15 cellular contexts compared by ENCODE assay signal in genomic region chr15:67140078-67140833, GRCh38.
DNase-seq lines count a peak whose midpoint lies in the region; TF ChIP-seq lines count a peak whose summit lies in the region.
"Had no signal": no experiment of that assay in that cellular context is flagged by ENCODE, and none has a peak within 500 bp of the region (broad histone marks: within the 10 kb centered on the region; RNA-seq: fewer than 3 reads in every experiment).

No MANE protein-coding gene starts in this region.

- no peaks in the 10 kb centered on the region for H3K9me3 ChIP-seq in H9 (ENCODE audit: control insufficient read depth, low read depth, low read length)
- H3K9me3 ChIP-seq in sigmoid colon = no peaks in the 10 kb centered on the region
- H3K9me3 ChIP-seq: transverse colon had no signal

- no peak overlapping the region for H3K18ac ChIP-seq in H9 (ENCODE audit: insufficient read length, low read depth, low read length)

- no peaks in the 10 kb centered on the region for H3K36me3 Mint-ChIP-seq in H9 (ENCODE audit: insufficient read depth in 1 of 3, low read depth in 3 of 3)

- no peaks in the 10 kb centered on the region for H3K23me2 ChIP-seq in H9 (ENCODE audit: insufficient read length, low read depth, low read length, poor library complexity, severe bottlenecking)

- H3K27ac ChIP-seq in H9 (ENCODE audit: insufficient read length, low read depth, low read length) (no peak overlapping the region), VCaP (peak overlapping the region; percentile 74), sigmoid colon (peak overlapping the region in 3 of 4 donors; percentile 11 to 85 (median 84))
- H3K27ac ChIP-seq: foreskin keratinocyte, RWPE1 had no signal

- no peak overlapping the region for H4K91ac ChIP-seq in H9 (ENCODE audit: insufficient read length, low read depth, low read length)

- H3K27me3 ChIP-seq in H9 (ENCODE audit: insufficient read depth, low read length) (no peaks in the 10 kb centered on the region), sigmoid colon (no peaks in the 10 kb centered on the region)
- H3K27me3 ChIP-seq: foreskin keratinocyte, transverse colon had no signal

- no peak overlapping the region for H3K4me3 ChIP-seq in sigmoid colon
- H3K4me3 ChIP-seq: lung, transverse colon had no signal

- no peak overlapping the region for H2AK5ac ChIP-seq in H9 (ENCODE audit: insufficient read length, low read length)

- no peak overlapping the region for H3K56ac ChIP-seq in H9 (ENCODE audit: insufficient read length, low read depth, low read length)

- intact Hi-C loops in sigmoid colon (cut with DNase I) = no loop called here

- no peak overlapping the region for H3K9ac ChIP-seq in H9 (ENCODE audit: extremely low read depth, insufficient read length, low read length)

- H3K4me3 Mint-ChIP-seq in H9 = no peak overlapping the region

- H3K27me3 Mint-ChIP-seq in H9 (ENCODE audit: low read depth) = no peaks in the 10 kb centered on the region

- H3K4me1 Mint-ChIP-seq in H9 = peaks cover 72 to 75% of the 10 kb centered on the region in 2 experiments

- H2AFZ ChIP-seq in H9 (ENCODE audit: low read length) = no peak overlapping the region

- H2BK120ac ChIP-seq in H9 (ENCODE audit: low read depth, low read length, poor library complexity, severe bottlenecking) = no peak overlapping the region

- no peak for TF ChIP-seq POLR2A in sigmoid colon (IDR thresholded peaks at IDR 0.05)

- H3K9me3 Mint-ChIP-seq in H9 = no peaks in the 10 kb centered on the region

- no peak for TF ChIP-seq EP300 in sigmoid colon (IDR thresholded peaks at IDR 0.05)

- TF ChIP-seq CTCF in H9 (conservative IDR thresholded peaks at IDR 0.05) (no peak), VCaP (conservative IDR thresholded peaks at IDR 0.05) (no peak), sigmoid colon (IDR thresholded peaks at IDR 0.05) (no peak)

- no peak overlapping the region for H4K8ac ChIP-seq in H9 (replicated peaks; ENCODE audit: insufficient read length, low read depth, low read length)

- H3K4me1 ChIP-seq in H9 (ENCODE audit: insufficient read depth, low read length) (peaks cover 8% of the 10 kb centered on the region; the same call in 1 of the 2 replicates), sigmoid colon (peaks cover 0 to 100% (median 96%) of the 10 kb centered on the region in 4 donors)

- H3K23ac ChIP-seq in H9 (ENCODE audit: insufficient read length, low read depth, low read length) = no peak overlapping the region

- H4K20me1 ChIP-seq in H9 (ENCODE audit: control insufficient read depth, insufficient read depth, insufficient read length) = no peaks in the 10 kb centered on the region

- H2BK12ac ChIP-seq in H9 (ENCODE audit: insufficient read length, low read depth, low read length) = no peak overlapping the region

- no peak overlapping the region for H3K4ac ChIP-seq in H9 (ENCODE audit: low read depth, low read length)

- no peak overlapping the region for H3K4me2 ChIP-seq in H9 (ENCODE audit: insufficient read depth, insufficient read length, low read length)

- H3K79me1 ChIP-seq in H9 (ENCODE audit: insufficient read depth, low read depth, low read length, poor library complexity, severe bottlenecking) = no peaks in the 10 kb centered on the region

- H3K36me3 ChIP-seq in sigmoid colon = no peaks in the 10 kb centered on the region
- H3K36me3 ChIP-seq: transverse colon had no signal

- no peak overlapping the region for H2BK5ac ChIP-seq in H9 (ENCODE audit: insufficient read length, low read length)

- H3T11ph ChIP-seq in H9 (ENCODE audit: low read length) = no peak overlapping the region

- H3K79me2 ChIP-seq in H9 (ENCODE audit: insufficient read depth, low read length) = no peaks in the 10 kb centered on the region

- no peak overlapping the region for H4K5ac ChIP-seq in H9 (ENCODE audit: insufficient read length, low read depth, low read length)

- DNase-seq in NOMO-1 treated with DMSO at 0.1 percent for 48 hours (lab: John Stamatoyannopoulos, UW; ENCODE audit: unreplicated experiment) (peak; percentile 43), NOMO-1 treated with dmso at 0.1 percent for 144 hours (lab: John Stamatoyannopoulos, UW; ENCODE audit: unreplicated experiment) (no peak), H9 (no peak), sigmoid colon (peak; percentile 29), retina (no peak), NCI-H2171 (lab: John Stamatoyannopoulos, UW) (no peak), cerebellar nuclear complex (lab: John Stamatoyannopoulos, UW) (no peak)
- DNase-seq: 8988T; activated CD8-positive, alpha-beta memory T cell treated with anti-CD3 and anti-CD28 coated beads for 24 hours; foreskin keratinocyte; NCI-H1694; transverse colon had no signal

- no peak overlapping the region for H2BK15ac ChIP-seq in H9 (ENCODE audit: low read depth, low read length)

- WGBS in H9 (ENCODE audit: extremely low coverage, insufficient read length, low lambda C conversion rate) = no CpG with 5 or more reads among the region's 9 CpGs
- 66 to 85% methylated on average over 9 of the region's 9 CpGs for WGBS in sigmoid colon, 2 donors

- H3K14ac ChIP-seq in H9 (ENCODE audit: insufficient read depth, low read length) = no peak overlapping the region

- H2BK20ac ChIP-seq in H9 (ENCODE audit: low read depth, low read length, poor library complexity, severe bottlenecking) = no peak overlapping the region

- H3K27ac Mint-ChIP-seq in H9 = peak overlapping the region; percentile 38 to 66 (median 48); a peak in 6 of 7 replicates

Comparison
In these comparisons a context has a peak if more than half of its experiments do, and no peak if none do; other contexts are left out.
1. DNase-seq: peak in NOMO-1 treated with DMSO at 0.1 percent for 48 hours (single experiment) and sigmoid colon (single experiment); none in NOMO-1 treated with dmso at 0.1 percent for 144 hours (single experiment), H9 (single experiment), retina (single experiment), NCI-H2171 (single experiment) and cerebellar nuclear complex (0 of 2).